32 cellular contexts compared by ENCODE assay signal in the genomic region with DNA sequence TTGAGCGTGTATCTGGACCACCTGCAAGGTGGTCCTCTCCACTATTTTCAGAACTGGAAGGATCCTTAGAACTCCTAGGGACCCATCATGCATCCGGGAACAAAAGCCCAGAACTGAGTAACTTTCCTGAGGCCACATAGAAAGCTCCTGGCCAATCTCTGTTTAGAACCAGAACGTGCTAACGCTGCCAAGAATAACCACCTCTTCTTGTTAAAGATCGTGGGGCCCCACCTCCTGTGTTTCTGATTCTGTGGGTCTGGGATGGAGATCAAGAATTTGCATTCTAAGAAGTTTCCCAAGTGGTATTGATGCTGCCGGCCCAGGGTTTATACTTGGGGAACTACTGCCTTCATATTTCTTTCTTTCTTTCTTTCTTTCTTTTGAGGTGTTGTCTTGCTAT. TPM values are rescaled to one million over a fixed set of nuclear protein-coding genes. Genes with fewer than 3 reads are reported as not detected.
DNase-seq lines count a peak whose midpoint lies in the region; ATAC-seq, FAIRE-seq and TF ChIP-seq lines count a peak whose summit lies in the region.
"Had no signal": no experiment of that assay in that cellular context is flagged by ENCODE, and none has a peak within 500 bp of the region (broad histone marks: within the 10 kb centered on the region; RNA-seq: fewer than 3 reads in every experiment).

No MANE protein-coding gene starts in this region.

- no peaks in the 10 kb centered on the region for H3F3A ChIP-seq in GM23338 (replicated peaks; ENCODE audit: low read depth)

- H3K4me1 ChIP-seq in HEK293 (ENCODE audit: control insufficient read depth, insufficient read depth, low read length): no peaks in the 10 kb centered on the region
- H3K4me1 ChIP-seq in kidney (ENCODE audit: control insufficient read depth in 1 of 2, insufficient read depth in 1 of 2, low read depth in 1 of 2, low read length in 2 of 2): peaks cover 0 to 3% of the 10 kb centered on the region in 2 donors
- H3K4me1 ChIP-seq in GM23338 (ENCODE audit: insufficient read depth): peaks cover 4% of the 10 kb centered on the region; the same call in 1 of the 2 replicates
- peaks cover 0 to 14% of the 10 kb centered on the region in 2 donors for H3K4me1 ChIP-seq in ascending aorta
- H3K4me1 ChIP-seq: right lobe of liver had no signal

- no peaks in the 10 kb centered on the region for H3K36me3 ChIP-seq in HEK293 (ENCODE audit: control insufficient read depth in 2 of 2, insufficient read depth in 1 of 2, low read length in 2 of 2)
- no peaks in the 10 kb centered on the region for H3K36me3 ChIP-seq in kidney (ENCODE audit: control insufficient read depth in 1 of 2, insufficient read depth in 2 of 2, low read length in 2 of 2)
- H3K36me3 ChIP-seq in GM23338 (ENCODE audit: insufficient read depth): no peaks in the 10 kb centered on the region
- peaks cover 2 to 3% of the 10 kb centered on the region in 2 donors for H3K36me3 ChIP-seq in ascending aorta
- H3K36me3 ChIP-seq: brain microvascular endothelial cell, gastrocnemius medialis, right lobe of liver, thyroid gland had no signal

- no peak overlapping the region for H2AFZ ChIP-seq in GM23338
- H2AFZ ChIP-seq: hepatocyte had no signal

- H3K4me3 Mint-ChIP-seq in GM23338: no peak overlapping the region
- H3K4me3 Mint-ChIP-seq: activated CD4-positive, alpha-beta T cell treated with anti-CD3 and anti-CD28 coated beads, Interleukin-2, amount 10 ng/mL, durations not matched to agents 24 days and 14 days; stimulated activated naive CD8-positive, alpha-beta T cell treated with anti-CD3 and anti-CD28 coated beads, Interleukin-15, Interleukin-2, amounts not matched to agents 100 ng/mL and 50 ng/mL, for 24 hours; T-helper 2 cell treated with Interferon-gamma antibody and Interleukin-4, amounts not matched to agents 5 μg/mL and 100 μg/mL, for 36 hours had no signal

- POLR2A ChIA-PET in HEK293 (lab: Yijun Ruan, JAX): no interaction called here

- no peak overlapping the region for H3K9ac ChIP-seq in kidney (ENCODE audit: low read length in 2 of 2)

- intact Hi-C loops in kidney (cut with DNase I): no loop called here
- intact Hi-C loops in ascending aorta (cut with DNase I): loop anchor here (2.0 kb wide), 1 partner anchor 217 kb away; no protein-coding TSS in a partner anchor

- ATAC-seq in GM23338: no peak
- ATAC-seq: gastrocnemius medialis, left lobe of liver, right lobe of liver, Right ventricle myocardium inferior had no signal

- TF ChIP-seq CTCF in AG09309 (IDR thresholded peaks at IDR 0.05; ENCODE audit: control insufficient read depth, insufficient read depth, low read depth, low read length, missing control alignments) (no peak), HEK293 (tag by site-specific recombination; IDR thresholded peaks at IDR 0.05) (no peak), cardiac fibroblast (IDR thresholded peaks at IDR 0.05; ENCODE audit: low read depth, low read length) (no peak), kidney (IDR thresholded peaks at IDR 0.05; ENCODE audit: borderline replicate concordance, extremely low read depth, insufficient read depth) (no peak), GM23338 (conservative IDR thresholded peaks at IDR 0.05; ENCODE audit: low read depth in 2 of 2) (no peak), ascending aorta (IDR thresholded peaks at IDR 0.05) (no peak)

- H3K9me2 ChIP-seq in GM23338 (ENCODE audit: insufficient read depth): no peaks in the 10 kb centered on the region

- CTCF ChIA-PET in HEK293 (lab: Yijun Ruan, JAX): interaction anchor here (1.0 to 4.1 kb wide), 12 partner anchors 9 to 307 kb away, joined by 3 to 55 read pairs (median 11); a partner anchor contains a TSS

- H3K27ac ChIP-seq in HEK293 (ENCODE audit: extremely low read depth, low read depth, low read length) (no peak overlapping the region), kidney (ENCODE audit: low read depth in 2 of 2, low read length in 2 of 2) (no peak overlapping the region), GM23338 (ENCODE audit: low read depth) (no peak overlapping the region), ascending aorta (no peak overlapping the region)
- H3K27ac ChIP-seq: brain microvascular endothelial cell, gastrocnemius medialis, hepatocyte, HL-60, right lobe of liver, thyroid gland had no signal

- H3K27ac Mint-ChIP-seq in GM23338: no peak overlapping the region
- H3K27ac Mint-ChIP-seq: activated CD4-positive, alpha-beta T cell treated with anti-CD3 and anti-CD28 coated beads, Interleukin-2, amount 10 ng/mL, durations not matched to agents 24 days and 14 days; stimulated activated naive CD8-positive, alpha-beta T cell treated with anti-CD3 and anti-CD28 coated beads, Interleukin-15, Interleukin-2, amounts not matched to agents 100 ng/mL and 50 ng/mL, for 24 hours; T-helper 2 cell treated with Interferon-gamma antibody and Interleukin-4, amounts not matched to agents 5 μg/mL and 100 μg/mL, for 36 hours had no signal

- no peaks in the 10 kb centered on the region; the same call in 1 of the 2 replicates for H4K20me1 ChIP-seq in GM23338 (replicated peaks; ENCODE audit: insufficient read depth)

- H3K27me3 ChIP-seq in GM23338 (ENCODE audit: insufficient read depth): peaks cover 11% of the 10 kb centered on the region; the same call in 1 of the 2 replicates
- H3K27me3 ChIP-seq in ascending aorta: no peaks in the 10 kb centered on the region
- H3K27me3 ChIP-seq: gastrocnemius medialis, right lobe of liver, thyroid gland had no signal

- H3K4me3 ChIP-seq in AG09309 (ENCODE audit: control insufficient read depth, low read depth, low read length) (no peak overlapping the region), HEK293 (ENCODE audit: low read depth, low read length) (no peak overlapping the region), cardiac fibroblast (replicated peaks in 1 of 2; ENCODE audit: low read depth in 2 of 2, low read length in 2 of 2) (no peak overlapping the region), kidney (ENCODE audit: low read length in 2 of 2) (no peak overlapping the region), GM23338 (no peak overlapping the region), ascending aorta (no peak overlapping the region)
- H3K4me3 ChIP-seq: gastrocnemius medialis, hepatocyte, right lobe of liver, thyroid gland had no signal

- no peaks in the 10 kb centered on the region for H3K9me3 ChIP-seq in HEK293 (ENCODE audit: control insufficient read depth, insufficient read depth, low read depth, low read length)
- H3K9me3 ChIP-seq in kidney (ENCODE audit: control insufficient read depth in 1 of 2, low read length in 2 of 2): no peaks in the 10 kb centered on the region
- H3K9me3 ChIP-seq in ascending aorta: no peaks in the 10 kb centered on the region
- H3K9me3 ChIP-seq: gastrocnemius medialis, right lobe of liver, thyroid gland had no signal

- DNase-seq in AG09309 (ENCODE audit: low read depth) (peak; percentile 7), cardiac fibroblast (ENCODE audit: low read depth in 2 of 2) (peak; percentile 26 to 27), kidney (peak; percentile 21), GM23338 (ENCODE audit: low spot score) (no peak), NOMO-1 treated with dmso at 0.1 percent for 144 hours (lab: John Stamatoyannopoulos, UW; ENCODE audit: unreplicated experiment) (no peak), iPS-NIHi11 (ENCODE audit: low spot score) (no peak), ascending aorta (ENCODE audit: low spot score in 2 of 2) (no peak)
- DNase-seq: activated CD4-positive, alpha-beta T cell treated with anti-CD3 and anti-CD28 coated beads, Interleukin-2, amount 10 ng/mL, durations not matched to agents 24 days and 14 days; activated gamma-delta T cell; activated T-cell treated with anti-CD3 and anti-CD28 coated beads, Interleukin-2, amount 50 U/mL, for 1 hour; brain microvascular endothelial cell; effector CD8-positive, alpha-beta T cell; erythroblast; GF-D8; Karpas-422; mesendoderm; NCI-H1694; NCI-H524; PC-3; thyroid gland had no signal

- no peak for FAIRE-seq in kidney (lab: Jason Lieb, UNC)
- FAIRE-seq: A204.1, colon, GM18507 had no signal

- H3K9me3 Mint-ChIP-seq in GM23338: no peaks in the 10 kb centered on the region; the same call in 2 of the 3 replicates
- H3K9me3 Mint-ChIP-seq: activated CD4-positive, alpha-beta T cell treated with anti-CD3 and anti-CD28 coated beads, Interleukin-2, amount 10 ng/mL, durations not matched to agents 24 days and 14 days; stimulated activated naive CD8-positive, alpha-beta T cell treated with anti-CD3 and anti-CD28 coated beads, Interleukin-15, Interleukin-2, amounts not matched to agents 100 ng/mL and 50 ng/mL, for 24 hours; T-helper 2 cell treated with Interferon-gamma antibody and Interleukin-4, amounts not matched to agents 5 μg/mL and 100 μg/mL, for 36 hours had no signal

- H3K27me3 Mint-ChIP-seq in GM23338 (ENCODE audit: insufficient read depth, low read depth, poor library complexity): peaks cover 16% of the 10 kb centered on the region

- H3K36me3 Mint-ChIP-seq in GM23338 (ENCODE audit: low read depth): peaks cover 2% of the 10 kb centered on the region; the same call in 1 of the 3 replicates

- H3K79me2 ChIP-seq in GM23338 (replicated peaks; ENCODE audit: insufficient read depth): no peaks in the 10 kb centered on the region
- H3K79me2 ChIP-seq: hepatocyte had no signal

- peaks cover 12% of the 10 kb centered on the region for H3K4me1 Mint-ChIP-seq in GM23338

- H3K4me2 ChIP-seq in GM23338: no peak overlapping the region
- H3K4me2 ChIP-seq: hepatocyte had no signal

TF ChIP-seq in HEK293, 187 proteins besides CTCF, POLR2A, EP300 and RAD21 (continues in another document):
- TF ChIP-seq ZBTB48 (tag by site-specific recombination; IDR thresholded peaks at IDR 0.05) (no peak), ZFP37 (tag by site-specific recombination; IDR thresholded peaks at IDR 0.05) (no peak), ZNF548 (tag by site-specific recombination; IDR thresholded peaks at IDR 0.05) (no peak), GLIS2 (tag by site-specific recombination; IDR thresholded peaks at IDR 0.05) (no peak)

TF ChIP-seq in GM23338, 12 proteins besides CTCF, POLR2A, EP300 and RAD21:
- no peak for TF ChIP-seq POLR2AphosphoS5 (IDR thresholded peaks at IDR 0.05; ENCODE audit: low read depth)
TF ChIP-seq in GM23338: peak in this region for 0.

RNA-seq across cellular contexts. Expression of a gene that starts 13.3 kb away (rescaled TPM):
- 25.2 TPM for total RNA-seq in kidney
- polyA plus RNA-seq in kidney (ENCODE audit: insufficient read depth, low read depth, low replicate concordance): 15.7 TPM
- 9.9 and 15.4 TPM in 2 replicates for total RNA-seq in GM23338 (2014; rRNA removed; shearing (Covaris generic))
- 17.9 and 18.9 TPM in 2 replicates for polyA plus RNA-seq in GM23338 (2016; fragmentation: Nextera tagmentation; extraction: Ambion mirVana)
- total RNA-seq in ascending aorta: 34.7 TPM

RNA-seq across cellular contexts. Expression of a gene that starts 41.6 kb away (rescaled TPM):
- total RNA-seq in kidney: 28.3 TPM
- polyA plus RNA-seq in kidney (ENCODE audit: insufficient read depth, low read depth, low replicate concordance): 15.4 TPM
- total RNA-seq in GM23338 (2014; rRNA removed; shearing (Covaris generic)): 22.8 and 24.6 TPM in 2 replicates
- 8.4 and 10.1 TPM in 2 replicates for polyA plus RNA-seq in GM23338 (2016; fragmentation: Nextera tagmentation; extraction: Ambion mirVana)
- 70.4 TPM for total RNA-seq in ascending aorta

Comparison
In these comparisons a context has a peak if more than half of its experiments do, and no peak if none do; other contexts are left out.
1. DNase-seq: peak in AG09309 (single experiment), cardiac fibroblast (2 of 2) and kidney (single experiment); none in GM23338 (single experiment), NOMO-1 treated with dmso at 0.1 percent for 144 hours (single experiment), iPS-NIHi11 (single experiment) and ascending aorta (0 of 2).